ENCODE assay signal across 20 cellular contexts in the genomic region with DNA sequence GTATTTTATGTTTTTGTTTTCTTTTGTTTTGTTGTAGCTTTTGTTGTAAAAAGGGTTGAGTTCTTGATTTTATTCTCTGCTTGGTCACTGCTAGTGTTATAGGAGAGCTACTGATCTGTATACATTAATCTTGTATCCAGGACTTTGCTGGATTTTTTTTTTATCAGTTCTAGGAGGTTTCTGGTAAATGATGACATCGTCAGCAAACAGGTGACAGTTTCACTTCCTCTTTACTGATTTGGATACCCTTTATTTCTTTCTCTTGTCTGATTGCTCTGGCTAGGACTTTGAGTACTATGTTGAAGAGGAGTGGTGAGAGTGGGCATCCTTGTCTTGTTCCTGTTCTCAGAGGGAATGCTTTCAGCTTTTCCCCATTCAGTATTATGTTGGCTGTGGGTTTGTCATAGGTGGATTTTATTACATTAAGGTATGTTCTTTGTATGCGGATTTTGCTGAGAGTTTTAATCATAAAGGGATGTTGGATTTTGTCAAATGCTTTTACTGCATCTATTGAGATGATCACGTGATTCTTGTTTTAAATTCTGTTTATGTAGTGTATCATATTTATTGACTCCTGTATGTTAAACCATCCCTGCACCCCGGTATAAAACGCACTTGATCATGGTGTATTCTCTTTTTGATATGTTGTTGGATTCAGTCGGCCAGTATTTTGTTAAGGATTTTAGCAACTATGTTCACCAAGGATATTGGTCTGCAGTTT.
"Had no signal": no experiment of that assay in that cellular context is flagged by ENCODE, and none has a peak within 500 bp of the region (broad histone marks: within the 10 kb centered on the region; RNA-seq: fewer than 3 reads in every experiment).

No MANE protein-coding gene starts in this region.

- H3K27ac Mint-ChIP-seq: mesothelial cell of epicardium; natural killer cell treated with Interleukin-12 subunit alpha and Interleukin-12 subunit beta and Interleukin-15 and Interleukin-18, amount 100 ng/mL, for 72 hours; neural progenitor cell; stimulated activated memory B cell treated with anti-CD40 and anti-IgM and Interleukin-4, amounts not matched to agents 10 μg/mL and 1 μg/mL and 100 μg/mL, for 72 hours; stimulated activated naive CD8-positive, alpha-beta T cell treated with anti-CD3 and anti-CD28 coated beads, Interleukin-15, Interleukin-2, amounts not matched to agents 100 ng/mL and 50 ng/mL, for 24 hours had no signal

- H3K4me1 Mint-ChIP-seq: stimulated activated memory B cell treated with anti-CD40 and anti-IgM and Interleukin-4, amounts not matched to agents 10 μg/mL and 1 μg/mL and 100 μg/mL, for 72 hours had no signal

- ATAC-seq: esophagus mucosa; gastrocnemius medialis; left lobe of liver; mucosa of descending colon; natural killer cell treated with Interleukin-12 subunit alpha and Interleukin-12 subunit beta and Interleukin-15 and Interleukin-18, amount 100 ng/mL, for 72 hours; stimulated activated memory B cell treated with anti-CD40 and anti-IgM and Interleukin-4, amounts not matched to agents 10 μg/mL and 1 μg/mL and 100 μg/mL, for 72 hours; upper lobe of right lung had no signal

- H3K36me3 Mint-ChIP-seq: naive B cell; natural killer cell treated with Interleukin-12 subunit alpha and Interleukin-12 subunit beta and Interleukin-15 and Interleukin-18, amount 100 ng/mL, for 72 hours; neural progenitor cell; stimulated activated memory B cell treated with anti-CD40 and anti-IgM and Interleukin-4, amounts not matched to agents 10 μg/mL and 1 μg/mL and 100 μg/mL, for 72 hours had no signal

- H3K4me3 Mint-ChIP-seq: mesothelial cell of epicardium; naive B cell; natural killer cell treated with Interleukin-12 subunit alpha and Interleukin-12 subunit beta and Interleukin-15 and Interleukin-18, amount 100 ng/mL, for 72 hours; neural progenitor cell; stimulated activated memory B cell treated with anti-CD40 and anti-IgM and Interleukin-4, amounts not matched to agents 10 μg/mL and 1 μg/mL and 100 μg/mL, for 72 hours; stimulated activated naive CD8-positive, alpha-beta T cell treated with anti-CD3 and anti-CD28 coated beads, Interleukin-15, Interleukin-2, amounts not matched to agents 100 ng/mL and 50 ng/mL, for 24 hours had no signal

- DNase-seq: dorsolateral prefrontal cortex; effector CD4-positive, alpha-beta T cell; foreskin fibroblast; gastrocnemius medialis; head of caudate nucleus; mesenchymal stem cell; mucosa of descending colon; naive B cell; spleen; stimulated activated CD4-positive, alpha-beta T cell treated with anti-CD3 and anti-CD28 coated beads, Interleukin-4, amount 100 ng/mL, for 4 hours; transverse colon; upper lobe of right lung; uterus had no signal

- H3K9me3 Mint-ChIP-seq: stimulated activated memory B cell treated with anti-CD40 and anti-IgM and Interleukin-4, amounts not matched to agents 10 μg/mL and 1 μg/mL and 100 μg/mL, for 72 hours had no signal

- H3K27me3 Mint-ChIP-seq: natural killer cell treated with Interleukin-12 subunit alpha and Interleukin-12 subunit beta and Interleukin-15 and Interleukin-18, amount 100 ng/mL, for 72 hours; stimulated activated memory B cell treated with anti-CD40 and anti-IgM and Interleukin-4, amounts not matched to agents 10 μg/mL and 1 μg/mL and 100 μg/mL, for 72 hours; stimulated activated naive CD8-positive, alpha-beta T cell treated with anti-CD3 and anti-CD28 coated beads, Interleukin-15, Interleukin-2, amounts not matched to agents 100 ng/mL and 50 ng/mL, for 24 hours had no signal
